In the genomic region with DNA sequence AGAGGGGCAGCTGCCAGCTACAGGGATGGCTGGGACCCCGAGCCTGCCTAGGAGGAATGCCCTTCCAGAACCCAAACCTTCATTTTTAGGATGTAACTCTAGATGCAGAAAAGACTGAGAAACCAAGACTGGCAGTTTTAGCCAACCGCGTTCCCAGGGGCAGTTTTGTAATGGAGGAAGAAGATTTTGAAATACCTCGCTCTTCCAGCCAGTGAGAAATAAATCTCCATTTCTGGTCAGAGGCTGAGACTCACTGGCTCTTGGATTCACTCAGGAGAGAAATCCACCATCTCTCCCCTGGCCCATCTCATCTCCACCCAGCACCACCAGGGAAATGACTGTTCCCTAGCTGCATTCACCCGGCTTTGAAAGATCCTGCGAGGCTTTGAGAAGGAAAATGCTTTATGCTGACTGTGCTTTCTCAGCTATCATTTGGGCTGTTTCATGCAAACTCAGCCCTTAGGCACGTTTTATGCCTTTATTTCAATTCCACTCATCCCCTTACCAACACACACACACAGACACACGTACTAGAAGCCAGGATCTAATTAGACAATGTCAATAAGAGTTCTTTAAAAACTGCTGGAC, we compare ENCODE assay signal across 23 cellular contexts.
DNase-seq lines count a peak whose midpoint lies in the region; ATAC-seq and TF ChIP-seq lines count a peak whose summit lies in the region.
"Had no signal": no experiment of that assay in that cellular context is flagged by ENCODE, and none has a peak within 500 bp of the region (broad histone marks: within the 10 kb centered on the region; RNA-seq: fewer than 3 reads in every experiment).

No MANE protein-coding gene starts in this region.

- no peak overlapping the region for H3K27ac ChIP-seq in mammary epithelial cell (ENCODE audit: insufficient read depth, low read depth, low read length)
- peak overlapping the region; percentile 40 for H3K27ac ChIP-seq in left ventricle myocardium inferior (replicated peaks)

- no peak for TF ChIP-seq CTCF in MCF 10A (IDR thresholded peaks at IDR 0.05; ENCODE audit: unreplicated experiment)
- no peak for TF ChIP-seq CTCF in mammary epithelial cell (conservative IDR thresholded peaks at IDR 0.05 in 1 of 2, IDR thresholded peaks at IDR 0.05 in 1 of 2; ENCODE audit: extremely low read depth in 1 of 2, insufficient read depth in 1 of 2, low read depth in 1 of 2, low read length in 2 of 2)
- no peak for TF ChIP-seq CTCF in left ventricle myocardium inferior (IDR thresholded peaks at IDR 0.05; ENCODE audit: borderline replicate concordance)
- no peak for TF ChIP-seq CTCF in type B pancreatic cell (conservative IDR thresholded peaks at IDR 0.05)

- H3K27ac Mint-ChIP-seq in MCF 10A (ENCODE audit: low read depth, unreplicated experiment) (no peak overlapping the region), type B pancreatic cell (peak overlapping the region; percentile 45)
- H3K27ac Mint-ChIP-seq in activated CD8-positive, alpha-beta T cell treated with anti-CD3 and anti-CD28 coated beads, Interleukin-2, amount 10 ng/mL, durations not matched to agents 7 days and 5 days: no peak overlapping the region
- H3K27ac Mint-ChIP-seq: activated T-helper 1 cell treated with anti-CD3 and anti-CD28 coated beads, Interleukin-12 subunit alpha, Interleukin-12 subunit beta, Interleukin-2, Interleukin-4 antibody, amounts not matched to agents 30 ng/mL and 10 ng/mL and 1 ng/mL, durations not matched to agents 14 hours and 24 hours and 36 hours had no signal

- no peak overlapping the region for H3K4me3 ChIP-seq in mammary epithelial cell (replicated peaks in 1 of 3; ENCODE audit: insufficient read depth in 1 of 3, low read depth in 2 of 3, low read length in 3 of 3)
- no peak overlapping the region for H3K4me3 ChIP-seq in left ventricle myocardium inferior
- H3K4me3 ChIP-seq: coronary artery, lung, skin epidermis had no signal

- CTCF ChIA-PET in MCF 10A (lab: Yijun Ruan, JAX): no interaction called here
- CTCF ChIA-PET in mammary epithelial cell (lab: Charles Lee; ENCODE audit: low non-redundant PET): no interaction called here
- CTCF ChIA-PET in activated CD8-positive, alpha-beta T cell treated with anti-CD3 and anti-CD28 coated beads, Interleukin-2, amount 10 ng/mL, durations not matched to agents 7 days and 5 days (lab: Charles Lee): no interaction called here

- H3K36me3 Mint-ChIP-seq in MCF 10A (ENCODE audit: insufficient read depth, unreplicated experiment): no peaks in the 10 kb centered on the region
- no peaks in the 10 kb centered on the region for H3K36me3 Mint-ChIP-seq in type B pancreatic cell
- no peaks in the 10 kb centered on the region for H3K36me3 Mint-ChIP-seq in activated CD8-positive, alpha-beta T cell treated with anti-CD3 and anti-CD28 coated beads, Interleukin-2, amount 10 ng/mL, durations not matched to agents 7 days and 5 days (ENCODE audit: low read depth)

- H3K4me1 ChIP-seq in mammary epithelial cell (ENCODE audit: insufficient read depth, low read length) (no peaks in the 10 kb centered on the region), left ventricle myocardium inferior (no peaks in the 10 kb centered on the region)
- H3K4me1 ChIP-seq: Caco-2 had no signal

- BruUV-seq in MCF 10A (replicated peaks; lab: Mats Ljungman, UMichigan) (no TSS peak), mammary epithelial cell (replicated peaks; lab: Mats Ljungman, UMichigan) (no TSS peak)

- H3K27me3 ChIP-seq in mammary epithelial cell (ENCODE audit: insufficient read depth, low read length) (peaks cover 2% of the 10 kb centered on the region), left ventricle myocardium inferior (ENCODE audit: low read depth) (peaks cover 57% of the 10 kb centered on the region)

- H3K9ac ChIP-seq in mammary epithelial cell (ENCODE audit: insufficient read depth, low read length): no peak overlapping the region

- no peaks in the 10 kb centered on the region for H3K79me2 ChIP-seq in mammary epithelial cell (ENCODE audit: insufficient read depth, low read length)

- POLR2A ChIA-PET in MCF 10A (lab: Yijun Ruan, JAX): no interaction called here
- POLR2A ChIA-PET in activated CD8-positive, alpha-beta T cell treated with anti-CD3 and anti-CD28 coated beads, Interleukin-2, amount 10 ng/mL, durations not matched to agents 7 days and 5 days (lab: Charles Lee): no interaction called here

- WGBS in mammary epithelial cell (ENCODE audit: low coverage, missing lambda C conversion rate): 83% methylated on average over 7 of the region's 8 CpGs

- H3K9me3 ChIP-seq in mammary epithelial cell (replicated peaks; ENCODE audit: insufficient read depth, low read length) (no peaks in the 10 kb centered on the region), left ventricle myocardium inferior (replicated peaks) (no peaks in the 10 kb centered on the region)
- H3K9me3 ChIP-seq: Caco-2 had no signal

- DNase-seq in MCF 10A (ENCODE audit: unreplicated experiment) (peak; percentile 51), mammary epithelial cell (no peak), SKM-1 treated with dmso at 0.1 percent for 144 hours (lab: John Stamatoyannopoulos, UW; ENCODE audit: unreplicated experiment) (peak; percentile 73), left ventricle myocardium inferior (peak; percentile 33), type B pancreatic cell (ENCODE audit: extremely low spot score, unreplicated experiment) (no peak), left lobe of liver (ENCODE audit: low spot score) (no peak), activated gamma-delta T cell (lab: John Stamatoyannopoulos, UW) (no peak)
- no peak for DNase-seq in activated CD8-positive, alpha-beta T cell treated with anti-CD3 and anti-CD28 coated beads, Interleukin-2, amount 10 ng/mL, durations not matched to agents 7 days and 5 days
- DNase-seq: ACHN; activated CD4-positive, alpha-beta T cell treated with anti-CD3 and anti-CD28 coated beads, Interleukin-2, amount 50 U/mL, for 4 hours; amniotic stem cell; Caco-2; erythroblast; GF-D8; NCI-H1417; SIG-M5; stimulated activated naive CD4-positive, alpha-beta T cell; T1000 had no signal

- in situ Hi-C loops in mammary epithelial cell (cut with MboI; ENCODE audit: low sequenced_read_pairs in 2 of 2): no loop called here

- H3K9me3 Mint-ChIP-seq in MCF 10A (ENCODE audit: unreplicated experiment) (no peaks in the 10 kb centered on the region), type B pancreatic cell (no peaks in the 10 kb centered on the region)
- no peaks in the 10 kb centered on the region for H3K9me3 Mint-ChIP-seq in activated CD8-positive, alpha-beta T cell treated with anti-CD3 and anti-CD28 coated beads, Interleukin-2, amount 10 ng/mL, durations not matched to agents 7 days and 5 days (ENCODE audit: insufficient read depth)
- H3K9me3 Mint-ChIP-seq: activated T-helper 1 cell treated with anti-CD3 and anti-CD28 coated beads, Interleukin-12 subunit alpha, Interleukin-12 subunit beta, Interleukin-2, Interleukin-4 antibody, amounts not matched to agents 30 ng/mL and 10 ng/mL and 1 ng/mL, durations not matched to agents 14 hours and 24 hours and 36 hours; neural crest cell had no signal

- no peaks in the 10 kb centered on the region for H3K27me3 Mint-ChIP-seq in MCF 10A (ENCODE audit: insufficient read depth, unreplicated experiment)
- peaks cover 12% of the 10 kb centered on the region for H3K27me3 Mint-ChIP-seq in type B pancreatic cell
- no peaks in the 10 kb centered on the region for H3K27me3 Mint-ChIP-seq in activated CD8-positive, alpha-beta T cell treated with anti-CD3 and anti-CD28 coated beads, Interleukin-2, amount 10 ng/mL, durations not matched to agents 7 days and 5 days (ENCODE audit: low read depth)

- H3K4me1 Mint-ChIP-seq in MCF 10A (ENCODE audit: insufficient read depth, unreplicated experiment) (no peaks in the 10 kb centered on the region), type B pancreatic cell (ENCODE audit: unreplicated experiment) (peaks cover 30% of the 10 kb centered on the region)
- no peaks in the 10 kb centered on the region for H3K4me1 Mint-ChIP-seq in activated CD8-positive, alpha-beta T cell treated with anti-CD3 and anti-CD28 coated beads, Interleukin-2, amount 10 ng/mL, durations not matched to agents 7 days and 5 days (ENCODE audit: low read depth)

- H2AFZ ChIP-seq in mammary epithelial cell (ENCODE audit: low read depth, low read length): no peak overlapping the region

- no peak for ATAC-seq in left lobe of liver
- ATAC-seq in activated CD8-positive, alpha-beta T cell treated with anti-CD3 and anti-CD28 coated beads, Interleukin-2, amount 10 ng/mL, durations not matched to agents 7 days and 5 days: no peak

- dilution Hi-C loops in mammary epithelial cell (cut with HindIII; ENCODE audit: low sequenced_read_pairs): no loop called here

- H4K20me1 ChIP-seq in mammary epithelial cell (ENCODE audit: insufficient read depth, low read length): no peaks in the 10 kb centered on the region

- no peak overlapping the region for H3K4me3 Mint-ChIP-seq in MCF 10A (ENCODE audit: unreplicated experiment)
- no peak overlapping the region for H3K4me3 Mint-ChIP-seq in type B pancreatic cell
- no peak overlapping the region for H3K4me3 Mint-ChIP-seq in activated CD8-positive, alpha-beta T cell treated with anti-CD3 and anti-CD28 coated beads, Interleukin-2, amount 10 ng/mL, durations not matched to agents 7 days and 5 days
- H3K4me3 Mint-ChIP-seq: activated T-helper 1 cell treated with anti-CD3 and anti-CD28 coated beads, Interleukin-12 subunit alpha, Interleukin-12 subunit beta, Interleukin-2, Interleukin-4 antibody, amounts not matched to agents 30 ng/mL and 10 ng/mL and 1 ng/mL, durations not matched to agents 14 hours and 24 hours and 36 hours; neural crest cell had no signal

- intact Hi-C loops in MCF 10A (cut with micrococcal nuclease): no loop called here
- intact Hi-C loops in mammary epithelial cell (cut with micrococcal nuclease): no loop called here
- intact Hi-C loops in left ventricle myocardium inferior (cut with micrococcal nuclease): no loop called here

- H3K36me3 ChIP-seq in mammary epithelial cell (ENCODE audit: insufficient read depth, low read length): no peaks in the 10 kb centered on the region
- H3K36me3 ChIP-seq in left ventricle myocardium inferior: no peaks in the 10 kb centered on the region

- H3K4me2 ChIP-seq in mammary epithelial cell (ENCODE audit: insufficient read depth, low read depth, low read length): no peak overlapping the region

Comparison
In these comparisons a context has a peak if more than half of its experiments do, and no peak if none do; other contexts are left out.
1. DNase-seq: peak in MCF 10A (single experiment), SKM-1 treated with dmso at 0.1 percent for 144 hours (single experiment) and left ventricle myocardium inferior (single experiment); none in mammary epithelial cell (single experiment), type B pancreatic cell (single experiment), left lobe of liver (single experiment), activated CD8-positive, alpha-beta T cell treated with anti-CD3 and anti-CD28 coated beads, Interleukin-2, amount 10 ng/mL, durations not matched to agents 7 days and 5 days (single experiment) and activated gamma-delta T cell (single experiment).